ENCODE assay signal across 8 cellular contexts in genomic region chr2:20350753-20351554, GRCh38. TPM values are rescaled to one million over a fixed set of nuclear protein-coding genes. Genes with fewer than 3 reads are reported as not detected.
DNase-seq lines count a peak whose midpoint lies in the region; ATAC-seq, FAIRE-seq and TF ChIP-seq lines count a peak whose summit lies in the region.

Gene PUM2 (minus strand): TSS chr2:20350844. CDS start chr2:20327360, 23,484 bp downstream.

- peak; percentile 97 for DNase-seq in DND-41
- peak; percentile 96 for DNase-seq in GM23248
- DNase-seq in Karpas-422 = peak; percentile 98
- DNase-seq in RCC 7860 (ENCODE audit: low spot score) = peak; percentile 92
- peak; percentile 95 to 97 for DNase-seq in activated T-cell treated with anti-CD3 and anti-CD28 coated beads, Interleukin-2, amount 50 U/mL, for 72 hours
- DNase-seq in esophagus muscularis mucosa (ENCODE audit: extremely low spot score) = peak; percentile 98
- peak; percentile 86 for DNase-seq in stimulated activated CD8-positive, alpha-beta memory T cell treated with anti-CD3 and anti-CD28 coated beads, Interleukin-7, amount 100 ng/mL, for 24 hours (ENCODE audit: low read depth)

- H3K4me2 ChIP-seq in DND-41 (ENCODE audit: insufficient read depth, low read length) (peak within 1 kb of the TSS; percentile 75), GM23248 (ENCODE audit: unreplicated experiment) (peak within 1 kb of the TSS; percentile 97), Karpas-422 (ENCODE audit: low read depth, low read length, poor library complexity, severe bottlenecking) (peak within 1 kb of the TSS; percentile 99)

- TF ChIP-seq POLR2A in esophagus muscularis mucosa (IDR thresholded peaks at IDR 0.05; ENCODE audit: low read depth) = no peak

- H4K20me1 ChIP-seq in DND-41 (ENCODE audit: insufficient read depth, low read length) (peaks cover 38% of the 10 kb centered on the region), GM23248 (ENCODE audit: insufficient read depth) (peaks cover 28% of the 10 kb centered on the region), Karpas-422 (ENCODE audit: insufficient read depth, low read depth, low read length) (peaks cover 29% of the 10 kb centered on the region)

- peak within 1 kb of the TSS; percentile 83 for H2AFZ ChIP-seq in DND-41 (ENCODE audit: low read depth, low read length)
- H2AFZ ChIP-seq in GM23248 = peak within 1 kb of the TSS; percentile 97
- peak within 1 kb of the TSS; percentile 93 for H2AFZ ChIP-seq in Karpas-422 (ENCODE audit: low read length)

- peak; percentile 81 for ATAC-seq in DND-41 (ENCODE audit: insufficient read depth, low read depth)
- peak; percentile 85 for ATAC-seq in activated T-cell treated with anti-CD3 and anti-CD28 coated beads, Interleukin-2, amount 50 U/mL, for 72 hours (replicated peaks in 1 of 2)

- H3F3A ChIP-seq in GM23248 (ENCODE audit: insufficient read depth) = peaks cover 19% of the 10 kb centered on the region

- H3K4me1 ChIP-seq in DND-41 (ENCODE audit: insufficient read depth, low read length) (peaks cover 49% of the 10 kb centered on the region), GM23248 (ENCODE audit: insufficient read depth) (peaks cover 28% of the 10 kb centered on the region), Karpas-422 (ENCODE audit: low read length) (peaks cover 60% of the 10 kb centered on the region), esophagus muscularis mucosa (peaks cover 31 to 61% (median 56%) of the 10 kb centered on the region in 4 donors), muscle layer of duodenum (ENCODE audit: control insufficient read depth in 1 of 2, insufficient read depth in 2 of 2, low read length in 2 of 2) (peaks cover 27 to 46% of the 10 kb centered on the region in 2 donors)

- no peaks in the 10 kb centered on the region for H3K27me3 Mint-ChIP-seq in activated T-cell treated with anti-CD3 and anti-CD28 coated beads, Interleukin-2, amount 50 U/mL, for 72 hours (ENCODE audit: low read depth)

- peak within 1 kb of the TSS; percentile 91 for H3K9ac ChIP-seq in DND-41 (ENCODE audit: low read depth, low read length)
- peak within 1 kb of the TSS; percentile 87 for H3K9ac ChIP-seq in GM23248
- H3K9ac ChIP-seq in Karpas-422 (ENCODE audit: low read length) = peak within 1 kb of the TSS; percentile 97

- H3K27me3 ChIP-seq in DND-41 (ENCODE audit: insufficient read depth, low read length, poor library complexity) (no peaks in the 10 kb centered on the region), GM23248 (replicated peaks; ENCODE audit: insufficient read depth) (no peaks in the 10 kb centered on the region), Karpas-422 (ENCODE audit: low read length) (no peaks in the 10 kb centered on the region), esophagus muscularis mucosa (no peaks in the 10 kb centered on the region), muscle layer of duodenum (ENCODE audit: low read depth, low read length) (no peaks in the 10 kb centered on the region)

- H3K4me1 Mint-ChIP-seq in activated T-cell treated with anti-CD3 and anti-CD28 coated beads, Interleukin-2, amount 50 U/mL, for 72 hours (ENCODE audit: low read depth) = peaks cover 37% of the 10 kb centered on the region

- TF ChIP-seq CTCF in DND-41 (IDR thresholded peaks at IDR 0.05; ENCODE audit: borderline replicate concordance, extremely low read depth, low read length, poor library complexity, severe bottlenecking) = peak; percentile 20
- peak in 2 of 3 experiments; percentile 6 to 11 for TF ChIP-seq CTCF in esophagus muscularis mucosa (IDR thresholded peaks at IDR 0.05)

- H3K9me3 ChIP-seq in DND-41 (ENCODE audit: insufficient read depth, low read length, severe bottlenecking) (no peaks in the 10 kb centered on the region), GM23248 (ENCODE audit: low read depth) (no peaks in the 10 kb centered on the region), Karpas-422 (ENCODE audit: low read length) (no peaks in the 10 kb centered on the region), esophagus muscularis mucosa (no peaks in the 10 kb centered on the region), muscle layer of duodenum (ENCODE audit: control insufficient read depth in 1 of 2, low read length in 2 of 2) (no peaks in the 10 kb centered on the region)

- H3K4me3 ChIP-seq in DND-41 (ENCODE audit: low read depth in 1 of 2, low read length in 2 of 2) (peak within 1 kb of the TSS; percentile 77 to 86), GM23248 (peak within 1 kb of the TSS; percentile 88), Karpas-422 (ENCODE audit: low read length) (peak within 1 kb of the TSS; percentile 85), esophagus muscularis mucosa (peak within 1 kb of the TSS; percentile 83 to 91 (median 87)), muscle layer of duodenum (ENCODE audit: low read depth in 1 of 2, low read length in 2 of 2) (peak within 1 kb of the TSS; percentile 83 to 90)

- H3K36me3 ChIP-seq in DND-41 (ENCODE audit: insufficient read depth, low read length) = peaks cover 21% of the 10 kb centered on the region
- H3K36me3 ChIP-seq in GM23248 (ENCODE audit: low read depth) = no peaks in the 10 kb centered on the region
- 0 out of 2 replicates have a peak, but pooled peaks cover 18% of the 10 kb centered on the region for H3K36me3 ChIP-seq in Karpas-422 (ENCODE audit: insufficient read depth, low read length)
- H3K36me3 ChIP-seq in esophagus muscularis mucosa = no peaks in the 10 kb centered on the region
- no peaks in the 10 kb centered on the region for H3K36me3 ChIP-seq in muscle layer of duodenum (ENCODE audit: control insufficient read depth in 1 of 2, insufficient read depth in 2 of 2, low read length in 2 of 2)

- intact Hi-C loops in esophagus muscularis mucosa (cut with DNase I) = no loop called here

- peak within 1 kb of the TSS; percentile 99 for H3K27ac ChIP-seq in DND-41 (ENCODE audit: low read length)
- peak within 1 kb of the TSS; percentile 82 for H3K27ac ChIP-seq in GM23248
- H3K27ac ChIP-seq in Karpas-422 (ENCODE audit: low read length) = peak within 1 kb of the TSS; percentile 89
- peak within 1 kb of the TSS; percentile 90 to 96 (median 95) for H3K27ac ChIP-seq in esophagus muscularis mucosa (replicated peaks in 1 of 4)
- peak within 1 kb of the TSS; percentile 95 for H3K27ac ChIP-seq in muscle layer of duodenum (ENCODE audit: low read length)

- no peak for TF ChIP-seq EP300 in esophagus muscularis mucosa (IDR thresholded peaks at IDR 0.05)

- H3K4me3 Mint-ChIP-seq in activated T-cell treated with anti-CD3 and anti-CD28 coated beads, Interleukin-2, amount 50 U/mL, for 72 hours = peak within 1 kb of the TSS in 1 of 2 donors; percentile 99

- 3 to 6% methylated on average over 47 to 53 of the region's 70 CpGs for WGBS in GM23248 (ENCODE audit: low coverage in 1 of 2, low lambda C conversion rate in 2 of 2, missing lambda C conversion rate in 2 of 2), 2 experiments
- under 1% methylated on average over 34 of the region's 70 CpGs for WGBS in esophagus muscularis mucosa

- no peaks in the 10 kb centered on the region for H3K9me3 Mint-ChIP-seq in activated T-cell treated with anti-CD3 and anti-CD28 coated beads, Interleukin-2, amount 50 U/mL, for 72 hours

- no peak for FAIRE-seq in RCC 7860 (lab: Jason Lieb, UNC)

- H3K27ac Mint-ChIP-seq in activated T-cell treated with anti-CD3 and anti-CD28 coated beads, Interleukin-2, amount 50 U/mL, for 72 hours = peak within 1 kb of the TSS; percentile 96

- H3K9me2 ChIP-seq in GM23248 (ENCODE audit: insufficient read depth) = no peaks in the 10 kb centered on the region
- no peaks in the 10 kb centered on the region for H3K9me2 ChIP-seq in Karpas-422 (replicated peaks; ENCODE audit: insufficient read depth, low read length)

- H3K36me3 Mint-ChIP-seq in activated T-cell treated with anti-CD3 and anti-CD28 coated beads, Interleukin-2, amount 50 U/mL, for 72 hours (ENCODE audit: insufficient read depth in 2 of 2) = peaks cover 7 to 13% of the 10 kb centered on the region in 2 donors

- H3K79me2 ChIP-seq in DND-41 (ENCODE audit: insufficient read depth, low read length) = peaks cover 57% of the 10 kb centered on the region
- H3K79me2 ChIP-seq in GM23248 (ENCODE audit: insufficient read depth) = peaks cover 44% of the 10 kb centered on the region
- H3K79me2 ChIP-seq in Karpas-422 (ENCODE audit: low read length) = peaks cover 50% of the 10 kb centered on the region

- in situ Hi-C loops in GM23248 (cut with MboI) = no loop called here

RNA-seq across cellular contexts. Expression of gene PUM2, which starts in this region (rescaled TPM):
- 18.3 and 21.9 TPM in 2 replicates for total RNA-seq in GM23248 (2014; rRNA removed; shearing (Covaris generic))
- polyA plus RNA-seq in GM23248 (2016; fragmentation: Nextera tagmentation; extraction: Ambion mirVana) = 12.0 and 13.6 TPM in 2 replicates
- 60.1 and 80.3 TPM in 2 replicates for total RNA-seq in Karpas-422 (2014; rRNA removed; shearing (Covaris generic); ENCODE audit: low replicate concordance)
- 100 to 1,000 TPM; 109 to 113 TPM for total RNA-seq in activated T-cell treated with anti-CD3 and anti-CD28 coated beads, Interleukin-2, amount 50 U/mL, for 72 hours
- total RNA-seq in esophagus muscularis mucosa = 100 to 1,000 TPM in 1 of 4 donors, 10 to 100 TPM in 3; 73.7 to 113 (median 93.1) TPM

Comparison
In these comparisons a context has a peak if more than half of its experiments do, and no peak if none do; other contexts are left out.
1. Peak in every context shown above with its lines: DNase-seq, ATAC-seq, H3K4me3 ChIP-seq and H3K27ac ChIP-seq.